ENCODE assay signal across 10 cellular contexts in genomic region chr5:160269017-160269416, GRCh38. TPM values are rescaled to one million over a fixed set of nuclear protein-coding genes. Genes with fewer than 3 reads are reported as not detected.
DNase-seq lines count a peak whose midpoint lies in the region; ATAC-seq, FAIRE-seq and TF ChIP-seq lines count a peak whose summit lies in the region.
"Had no signal": no experiment of that assay in that cellular context is flagged by ENCODE, and none has a peak within 500 bp of the region (broad histone marks: within the 10 kb centered on the region; RNA-seq: fewer than 3 reads in every experiment).

No MANE protein-coding gene starts in this region.

- H3K36me3 ChIP-seq in BE2C, result no peaks in the 10 kb centered on the region
- no peaks in the 10 kb centered on the region for H3K36me3 ChIP-seq in esophagus squamous epithelium
- peaks cover 4% of the 10 kb centered on the region for H3K36me3 ChIP-seq in neutrophil

- H3K9me3 Mint-ChIP-seq in activated naive CD8-positive, alpha-beta T cell treated with anti-CD3 and anti-CD28 coated beads, Interleukin-2, amount 50 U/mL, for 24 hours, result no peaks in the 10 kb centered on the region

- no peak overlapping the region for H3K4me3 ChIP-seq in BE2C (ENCODE audit: low read depth, low read length)
- H3K4me3 ChIP-seq in esophagus squamous epithelium, result no peak overlapping the region
- H3K4me3 ChIP-seq in neutrophil (ENCODE audit: low read depth in 1 of 2, low read length in 1 of 2), result peak overlapping the region; percentile 50 to 54

- peaks cover 36% of the 10 kb centered on the region for H3K4me1 ChIP-seq in BE2C
- H3K4me1 ChIP-seq in esophagus squamous epithelium, result peaks cover 12 to 42% (median 26%) of the 10 kb centered on the region in 3 donors
- H3K4me1 ChIP-seq in neutrophil (ENCODE audit: control insufficient read depth in 1 of 2, insufficient read depth in 1 of 2, low read depth in 1 of 2, low read length in 1 of 2), result peaks cover 57 to 76% of the 10 kb centered on the region in 2 experiments

- peak overlapping the region in 1 of 4 donors; percentile 23 for H3K27ac ChIP-seq in esophagus squamous epithelium
- peak overlapping the region; percentile 93 for H3K27ac ChIP-seq in neutrophil

- TF ChIP-seq POLR2A in esophagus squamous epithelium (IDR thresholded peaks at IDR 0.05), result no peak

- H3K36me3 Mint-ChIP-seq in activated naive CD8-positive, alpha-beta T cell treated with anti-CD3 and anti-CD28 coated beads, Interleukin-2, amount 50 U/mL, for 24 hours (ENCODE audit: low read depth), result no peaks in the 10 kb centered on the region

- TF ChIP-seq CTCF in BE2C (IDR thresholded peaks at IDR 0.05; ENCODE audit: low read depth, low read length), result no peak
- TF ChIP-seq CTCF in esophagus squamous epithelium (IDR thresholded peaks at IDR 0.05), result no peak
- peak; percentile 23 for TF ChIP-seq CTCF in neutrophil (IDR thresholded peaks at IDR 0.05)

- FAIRE-seq in GM19239 (lab: Jason Lieb, UNC), result no peak
- FAIRE-seq: G401.6 had no signal

- H3K9me3 ChIP-seq in BE2C (no peaks in the 10 kb centered on the region), esophagus squamous epithelium (no peaks in the 10 kb centered on the region), neutrophil (no peaks in the 10 kb centered on the region)

- no peak overlapping the region for H3K4me3 Mint-ChIP-seq in activated naive CD8-positive, alpha-beta T cell treated with anti-CD3 and anti-CD28 coated beads, Interleukin-2, amount 50 U/mL, for 24 hours

- H3K27ac Mint-ChIP-seq in activated naive CD8-positive, alpha-beta T cell treated with anti-CD3 and anti-CD28 coated beads, Interleukin-2, amount 50 U/mL, for 24 hours, result no peak overlapping the region

- peak; percentile 49 for DNase-seq in BE2C
- DNase-seq in OCI-M1 (lab: John Stamatoyannopoulos, UW), result peak; percentile 49
- DNase-seq in esophagus squamous epithelium (lab: John Stamatoyannopoulos, UW), result peak; percentile 39
- no peak for DNase-seq in COLO829 (ENCODE audit: low spot score)
- DNase-seq in activated naive CD8-positive, alpha-beta T cell treated with anti-CD3 and anti-CD28 coated beads, Interleukin-2, amount 50 U/mL, for 24 hours, result no peak
- DNase-seq in GM19239 (ENCODE audit: insufficient read length, low spot score), result no peak
- DNase-seq: activated effector memory CD4-positive, alpha-beta T cell treated with anti-CD3 and anti-CD28 coated beads, Interleukin-2, amount 50 U/mL, for 16 hours had no signal

- no peak for ATAC-seq in GM18873 (IDR thresholded peaks at IDR 0.05; ENCODE audit: low FRiP score, unreplicated experiment)
- no peak for ATAC-seq in activated naive CD8-positive, alpha-beta T cell treated with anti-CD3 and anti-CD28 coated beads, Interleukin-2, amount 50 U/mL, for 24 hours

- no peaks in the 10 kb centered on the region for H3K27me3 ChIP-seq in BE2C
- H3K27me3 ChIP-seq in esophagus squamous epithelium, result no peaks in the 10 kb centered on the region
- H3K27me3 ChIP-seq in neutrophil, result no peaks in the 10 kb centered on the region

- H3K27me3 Mint-ChIP-seq in activated naive CD8-positive, alpha-beta T cell treated with anti-CD3 and anti-CD28 coated beads, Interleukin-2, amount 50 U/mL, for 24 hours, result no peaks in the 10 kb centered on the region

- H3K4me1 Mint-ChIP-seq in activated naive CD8-positive, alpha-beta T cell treated with anti-CD3 and anti-CD28 coated beads, Interleukin-2, amount 50 U/mL, for 24 hours, result peaks cover 11% of the 10 kb centered on the region

- intact Hi-C loops in esophagus squamous epithelium (cut with DNase I), result no loop called here

- WGBS in esophagus squamous epithelium, 2 donors, result 9 to 48% methylated on average over 4 to 5 of the region's 10 CpGs

RNA-seq across cellular contexts. Expression of gene FABP6, which starts 39.7 kb away (rescaled TPM):
- polyA plus RNA-seq in BE2C (2012; ENCODE audit: insufficient read depth, insufficient read length, low read depth), result 265 TPM
- 1 to 10 TPM in 1 of 4 donors, not detected in 3; 7.2 TPM for total RNA-seq in esophagus squamous epithelium

RNA-seq across cellular contexts. Expression of gene CCNJL, which starts 43.3 kb away (rescaled TPM):
- 25.6 TPM for polyA plus RNA-seq in BE2C (2012; ENCODE audit: insufficient read depth, insufficient read length, low read depth)
- total RNA-seq in esophagus squamous epithelium, result 1 to 10 TPM in 2 of 4 donors, under 1 TPM in 2; 0.04 to 3.0 (median 0.74) TPM

Comparison
In these comparisons a context has a peak if more than half of its experiments do, and no peak if none do; other contexts are left out.
1. DNase-seq: peak in BE2C (single experiment), OCI-M1 (single experiment) and esophagus squamous epithelium (single experiment); none in COLO829 (single experiment), activated naive CD8-positive, alpha-beta T cell treated with anti-CD3 and anti-CD28 coated beads, Interleukin-2, amount 50 U/mL, for 24 hours (single experiment) and GM19239 (single experiment).
2. H3K4me3 ChIP-seq: peak in neutrophil (2 of 2); none in BE2C (single experiment) and esophagus squamous epithelium (0 of 4).